In the genomic region with DNA sequence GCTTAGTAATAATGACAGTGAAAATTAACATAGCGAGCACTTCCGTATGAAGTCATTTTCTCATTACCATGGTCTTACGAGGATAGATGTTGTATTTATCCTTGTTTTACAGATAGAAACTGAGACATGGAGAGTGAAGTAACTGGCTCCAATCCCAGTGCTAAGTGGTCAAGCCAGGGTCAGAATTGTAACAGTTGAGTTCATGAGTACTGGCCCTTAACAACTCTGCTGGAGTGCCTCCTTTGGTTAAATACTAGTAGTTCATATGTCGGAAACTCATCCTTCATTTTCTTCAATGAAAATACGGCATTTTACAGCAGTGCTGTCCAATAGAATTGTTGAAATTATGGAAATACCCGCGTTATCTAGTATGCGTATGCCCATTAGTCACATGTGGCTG, we compare ENCODE assay signal across 21 cellular contexts. TPM values are rescaled to one million over a fixed set of nuclear protein-coding genes. Genes with fewer than 3 reads are reported as not detected.
A peak's percentile ranks its signal among the peaks of the same experiment; 100 is the strongest.
DNase-seq lines count a peak whose midpoint lies in the region; ATAC-seq, FAIRE-seq and TF ChIP-seq lines count a peak whose summit lies in the region.
"Had no signal": no experiment of that assay in that cellular context is flagged by ENCODE, and none has a peak within 500 bp of the region (broad histone marks: within the 10 kb centered on the region; RNA-seq: fewer than 3 reads in every experiment).

No MANE protein-coding gene starts in this region.

- H3K9ac ChIP-seq in HepG2 (ENCODE audit: insufficient read depth, low read depth, low read length), result no peak overlapping the region

- TF ChIP-seq POLR2A in HepG2 (IDR thresholded peaks at IDR 0.05; ENCODE audit: insufficient read depth in 1 of 2, low read depth in 2 of 2, low read length in 2 of 2), result peak in 1 of 2 experiments; percentile 30; a peak in 1 of 4 replicates

- TF ChIP-seq CTCF in choroid plexus epithelial cell (conservative IDR thresholded peaks at IDR 0.05; ENCODE audit: low read depth, low read length), result peak; percentile 28
- TF ChIP-seq CTCF in HepG2 (CRISPR knock-in tag; IDR thresholded peaks at IDR 0.05), result no peak
- no peak for TF ChIP-seq CTCF in GM20000 (IDR thresholded peaks at IDR 0.05; ENCODE audit: extremely low read depth, missing control alignments)

- TF ChIP-seq EP300 in HepG2 (IDR thresholded peaks at IDR 0.05; ENCODE audit: low read depth in 2 of 2, low read length in 2 of 2) (no peak), HepG2 (CRISPR knock-in tag; IDR thresholded peaks at IDR 0.05; ENCODE audit: borderline replicate concordance) (no peak)

- ATAC-seq in HepG2, result no peak
- ATAC-seq in HG02840 (IDR thresholded peaks at IDR 0.05; ENCODE audit: low FRiP score, unreplicated experiment), result no peak
- ATAC-seq: PC-3 had no signal

- TF ChIP-seq RAD21 in HepG2 (CRISPR knock-in tag; IDR thresholded peaks at IDR 0.05), result no peak

- peak overlapping the region; percentile 20; the same call in 1 of the 2 replicates for H3K4me2 ChIP-seq in HepG2 (ENCODE audit: low read depth, low read length)

- CTCF ChIA-PET in HepG2 (lab: Yijun Ruan, JAX; ENCODE audit: low intra/inter-chr PET ratio, low total read pairs), result no interaction called here

- H4K20me1 ChIP-seq in HepG2 (ENCODE audit: insufficient read depth, low read length), result peaks cover 100% of the 10 kb centered on the region

- FAIRE-seq in RCC 7860 (lab: Jason Lieb, UNC) (no peak), HepG2 (lab: Jason Lieb, UNC) (no peak)
- FAIRE-seq: D721Med, H1 had no signal

- BruUV-seq in HepG2 (replicated peaks; lab: Mats Ljungman, UMichigan), result no TSS peak

- no peak overlapping the region for H2AFZ ChIP-seq in HepG2 (ENCODE audit: low read length)

- H3K36me3 ChIP-seq in HepG2 (replicated peaks in 1 of 2; ENCODE audit: control insufficient read depth in 1 of 2, insufficient read depth in 2 of 2, low read length in 2 of 2), result peaks cover 8 to 64% of the 10 kb centered on the region in 2 experiments

- in situ Hi-C loops in HepG2 (cut with HindIII; ENCODE audit: extremely low pct_ligation_motif_present, low pct_unique_long_range_greater_than_20kb), result no loop called here

- 95% methylated on average over 8 of the region's 8 CpGs for WGBS in HepG2 (ENCODE audit: low lambda C conversion rate)

- no peaks in the 10 kb centered on the region for H3K9me3 ChIP-seq in HepG2 (ENCODE audit: low read length)
- H3K9me3 ChIP-seq: SJSA1 had no signal

- peaks cover 100% of the 10 kb centered on the region for H3K79me2 ChIP-seq in HepG2 (ENCODE audit: insufficient read depth, low read length)

- no peaks in the 10 kb centered on the region for H3K27me3 ChIP-seq in HepG2 (ENCODE audit: control insufficient read depth in 1 of 2, insufficient read depth in 2 of 2, low read length in 2 of 2)
- H3K27me3 ChIP-seq: SJSA1 had no signal

- POLR2A ChIA-PET in HepG2 (lab: Yijun Ruan, JAX), result no interaction called here

- H3K4me1 ChIP-seq in HepG2 (ENCODE audit: insufficient read depth, low read length), result peaks cover 100% of the 10 kb centered on the region

- intact Hi-C loops in HepG2 (cut with micrococcal nuclease; ENCODE audit: unreplicated experiment), result no loop called here

- H3K4me3 ChIP-seq in choroid plexus epithelial cell (ENCODE audit: low read depth, low read length) (no peak overlapping the region), HepG2 (replicated peaks in 1 of 3; ENCODE audit: insufficient read depth in 1 of 3, low read depth in 2 of 3, low read length in 3 of 3) (no peak overlapping the region; a peak in 1 of 6 replicates)
- H3K4me3 ChIP-seq: SJSA1 had no signal

- DNase-seq in RCC 7860 (ENCODE audit: low spot score) (peak; percentile 28), choroid plexus epithelial cell (ENCODE audit: low read depth) (peak; percentile 74), HepG2 (ENCODE audit: low spot score) (no peak), NCI-H2029 (lab: John Stamatoyannopoulos, UW) (no peak), GM20000 (ENCODE audit: low spot score) (no peak)
- no peak for DNase-seq in activated CD4-positive, alpha-beta T cell treated with anti-CD3 and anti-CD28 coated beads for 1 hour
- DNase-seq: ACHN; C1 segment of cervical spinal cord; CD8-positive, alpha-beta memory T cell; DMS79; IMR-90; Karpas-422; NCI-H1417 treated with DMSO at 0.1 percent for 48 hours; NCI-H187 treated with DMSO at 0.1 percent for 48 hours; NCI-H345; NCI-H524 treated with DMSO at 0.1 percent for 48 hours; PC-3 had no signal

- H3K27ac ChIP-seq in HepG2 (ENCODE audit: extremely low read length, insufficient read depth, low read length), result peak overlapping the region; percentile 34
- H3K27ac ChIP-seq: SJSA1 had no signal

TF ChIP-seq in HepG2, 621 proteins besides CTCF, POLR2A, EP300 and RAD21:
- TF ChIP-seq KDM2A (CRISPR knock-in tag; IDR thresholded peaks at IDR 0.05; ENCODE audit: borderline replicate concordance, low read depth) (no peak), NFIC (IDR thresholded peaks at IDR 0.05; ENCODE audit: low read length) (0 out of 2 replicates have a peak, but pooled peaks have one; percentile 21), RBM22 (optimal IDR thresholded peaks at IDR 0.05; ENCODE audit: low read length) (peak; percentile 94)

RNA-seq across cellular contexts. Expression of a gene that starts 32.4 kb away (rescaled TPM):
- total RNA-seq in HepG2 (2016; rRNA removed; fragmentation: Illumina TruSeq; extraction: Trizol), result 103 and 110 TPM in 2 replicates
- total RNA-seq in HepG2 (2016; cell fraction: cytosol; rRNA removed; fragmentation: Illumina TruSeq; extraction: Trizol; ENCODE audit: low read depth), result 133 and 147 TPM in 2 replicates
- 93.9 TPM in 2 replicates for total RNA-seq in HepG2 (2016; cell fraction: insoluble cytoplasmic fraction; rRNA removed; fragmentation: Illumina TruSeq; extraction: Trizol)
- 73.4 and 76.7 TPM in 2 replicates for total RNA-seq in HepG2 (2016; cell fraction: membrane; rRNA removed; fragmentation: Illumina TruSeq; extraction: Trizol)
- 222 and 239 TPM in 2 replicates for total RNA-seq in HepG2 (2016; cell fraction: nucleus; rRNA removed; fragmentation: Illumina TruSeq; extraction: Trizol)
- polyA plus RNA-seq in HepG2 (2011; rRNA removed), result 74.8 and 82.8 TPM in 2 replicates
- polyA plus RNA-seq in HepG2 (2011; cell fraction: cytosol; rRNA removed), result 26.6 and 44.0 TPM in 2 replicates
- polyA plus RNA-seq in HepG2 (2011; cell fraction: nucleus; rRNA removed), result 159 and 177 TPM in 2 replicates
- 100 and 116 TPM in 2 replicates for polyA plus RNA-seq in HepG2 (2012)
- 18.9 and 23.3 TPM in 2 replicates for polyA plus RNA-seq in HepG2 (2016; cell fraction: cytosol; fragmentation: Illumina TruSeq; extraction: Trizol; ENCODE audit: low read depth)
- polyA plus RNA-seq in HepG2 (2016; cell fraction: insoluble cytoplasmic fraction; fragmentation: Illumina TruSeq; extraction: Trizol; ENCODE audit: low read depth), result 71.0 and 74.2 TPM in 2 replicates
- 23.8 and 25.2 TPM in 2 replicates for polyA plus RNA-seq in HepG2 (2016; cell fraction: membrane; fragmentation: Illumina TruSeq; extraction: Trizol; ENCODE audit: low read depth)
- polyA plus RNA-seq in HepG2 (2016; cell fraction: nucleus; fragmentation: Illumina TruSeq; extraction: Trizol; ENCODE audit: insufficient read depth, low read depth), result 67.2 and 72.5 TPM in 2 replicates
- polyA minus RNA-seq in HepG2 (2011; rRNA and poly(A)+ RNA removed; ENCODE audit: low replicate concordance), result 83.1 and 705 TPM in 2 replicates
- polyA minus RNA-seq in HepG2 (2011; cell fraction: cytosol; rRNA and poly(A)+ RNA removed), result 129 and 146 TPM in 2 replicates
- 1,231 and 1,245 TPM in 2 replicates for polyA minus RNA-seq in HepG2 (2011; cell fraction: nucleus; rRNA and poly(A)+ RNA removed)

Comparison
In these comparisons a context has a peak if more than half of its experiments do, and no peak if none do; other contexts are left out.
1. DNase-seq: peak in RCC 7860 (single experiment) and choroid plexus epithelial cell (single experiment); none in HepG2 (single experiment), NCI-H2029 (single experiment), activated CD4-positive, alpha-beta T cell treated with anti-CD3 and anti-CD28 coated beads for 1 hour (single experiment) and GM20000 (single experiment).